ENCODE assay signal across 19 cellular contexts in the genomic region with DNA sequence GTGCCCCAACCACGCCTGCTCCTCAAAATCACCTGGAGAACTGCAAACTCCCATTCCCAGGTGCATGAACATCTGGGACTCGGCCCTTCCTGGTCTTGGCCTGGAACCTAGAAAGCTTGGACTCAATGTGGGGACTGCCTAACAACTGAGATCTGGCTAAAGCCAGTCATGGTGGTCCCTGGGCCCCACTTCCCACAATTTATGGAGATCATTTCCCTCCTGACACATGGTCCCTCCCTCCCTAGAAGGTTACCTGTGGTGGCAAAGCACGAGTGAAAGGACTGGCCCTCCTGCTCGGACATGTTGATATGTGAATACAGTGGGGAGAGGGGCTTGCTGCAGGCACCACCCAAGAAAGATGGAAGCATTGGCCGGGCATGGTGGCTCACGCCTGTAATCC. TPM values are rescaled to one million over a fixed set of nuclear protein-coding genes. Genes with fewer than 3 reads are reported as not detected.
DNase-seq lines count a peak whose midpoint lies in the region; ATAC-seq and TF ChIP-seq lines count a peak whose summit lies in the region.
"Had no signal": no experiment of that assay in that cellular context is flagged by ENCODE, and none has a peak within 500 bp of the region (broad histone marks: within the 10 kb centered on the region; RNA-seq: fewer than 3 reads in every experiment).

No MANE protein-coding gene starts in this region.

- peak overlapping the region in 1 of 2 experiments; percentile 66 for H3K4ac ChIP-seq in mesenchymal stem cell (ENCODE audit: low read depth in 1 of 2, low read length in 2 of 2)

- H3K4me3 ChIP-seq in DOHH2 (ENCODE audit: low read length) = no peak overlapping the region
- H3K4me3 ChIP-seq in mesenchymal stem cell (ENCODE audit: insufficient read depth in 1 of 2, low read depth in 1 of 2, low read length in 2 of 2) = no peak overlapping the region
- H3K4me3 ChIP-seq in spleen = no peak overlapping the region

- no peaks in the 10 kb centered on the region for H3K9me3 Mint-ChIP-seq in WTC11
- no peaks in the 10 kb centered on the region for H3K9me3 Mint-ChIP-seq in stimulated activated effector memory CD8-positive, alpha-beta T cell treated with anti-CD3 and anti-CD28 coated beads, Interleukin-12 subunit alpha, Interleukin-12 subunit beta, amount 100 ng/mL, for 72 hours

- no peaks in the 10 kb centered on the region for H3K9me2 ChIP-seq in DOHH2 (replicated peaks; ENCODE audit: control insufficient read depth, low read length)

- H3F3A ChIP-seq in DOHH2 (ENCODE audit: control insufficient read depth, insufficient read depth) = peaks cover 12% of the 10 kb centered on the region

- H3K27me3 Mint-ChIP-seq in WTC11 (ENCODE audit: low read depth) = no peaks in the 10 kb centered on the region

- ATAC-seq in WTC11 (no peak), HG03354 (IDR thresholded peaks at IDR 0.05; ENCODE audit: poor library complexity, severe bottlenecking, unreplicated experiment) (no peak)
- no peak for ATAC-seq in stimulated activated effector memory CD8-positive, alpha-beta T cell treated with anti-CD3 and anti-CD28 coated beads, Interleukin-12 subunit alpha, Interleukin-12 subunit beta, amount 100 ng/mL, for 72 hours
- ATAC-seq: SK-N-SH treated with all-trans-retinoic acid at 6 μM for 48 hours had no signal

- H3K9ac ChIP-seq in mesenchymal stem cell (ENCODE audit: low read length) = no peak overlapping the region

- H3K14ac ChIP-seq in mesenchymal stem cell (ENCODE audit: low read length in 2 of 2) = no peak overlapping the region

- DNase-seq in WTC11 (ENCODE audit: low spot score) = no peak
- DNase-seq in mesenchymal stem cell = no peak
- DNase-seq in spleen = peak; percentile 51
- no peak for DNase-seq in T1000 (lab: John Stamatoyannopoulos, UW)
- DNase-seq in stimulated activated effector memory CD8-positive, alpha-beta T cell treated with anti-CD3 and anti-CD28 coated beads, Interleukin-12 subunit alpha, Interleukin-12 subunit beta, amount 100 ng/mL, for 72 hours (ENCODE audit: low spot score in 2 of 2) = no peak
- DNase-seq: C1 segment of cervical spinal cord; DMS79 treated with DMSO at 0.1 percent for 48 hours; HCEC 1CT; MM.1S; NCI-H1092 treated with DMSO at 0.1 percent for 48 hours; NCI-H146; NCI-H2081; NCI-H446; NCI-H526 treated with DMSO at 0.1 percent for 48 hours; NK-92 treated with Interleukin-12 subunit alpha and Interleukin-12 subunit beta, amount 100 ng/mL, for 24 hours; SHP77 had no signal

- no peaks in the 10 kb centered on the region for H3K36me3 ChIP-seq in DOHH2 (ENCODE audit: control insufficient read depth, low read length)
- H3K36me3 ChIP-seq in mesenchymal stem cell (ENCODE audit: control insufficient read depth in 1 of 2, insufficient read depth in 2 of 2, low read depth in 1 of 2, low read length in 2 of 2) = no peaks in the 10 kb centered on the region
- H3K36me3 ChIP-seq in spleen = no peaks in the 10 kb centered on the region

- peak overlapping the region; percentile 61 for H2AK5ac ChIP-seq in mesenchymal stem cell (ENCODE audit: low read length, severe bottlenecking)

- TF ChIP-seq POLR2A in spleen (IDR thresholded peaks at IDR 0.05) = no peak

- H2BK5ac ChIP-seq in mesenchymal stem cell (ENCODE audit: low read depth, low read length, poor library complexity, severe bottlenecking) = no peak overlapping the region

- no peak overlapping the region for H3K4me3 Mint-ChIP-seq in WTC11
- no peak overlapping the region for H3K4me3 Mint-ChIP-seq in stimulated activated effector memory CD8-positive, alpha-beta T cell treated with anti-CD3 and anti-CD28 coated beads, Interleukin-12 subunit alpha, Interleukin-12 subunit beta, amount 100 ng/mL, for 72 hours

- H3K36me3 Mint-ChIP-seq in WTC11 = no peaks in the 10 kb centered on the region
- no peaks in the 10 kb centered on the region for H3K36me3 Mint-ChIP-seq in stimulated activated effector memory CD8-positive, alpha-beta T cell treated with anti-CD3 and anti-CD28 coated beads, Interleukin-12 subunit alpha, Interleukin-12 subunit beta, amount 100 ng/mL, for 72 hours

- no peak overlapping the region for H3K23ac ChIP-seq in mesenchymal stem cell (ENCODE audit: low read length in 2 of 2)

- no peak overlapping the region for H2BK15ac ChIP-seq in mesenchymal stem cell (ENCODE audit: low read depth, poor library complexity, severe bottlenecking)

- H3K4me1 ChIP-seq in DOHH2 (ENCODE audit: control insufficient read depth, low read length) = peaks cover 68% of the 10 kb centered on the region
- H3K4me1 ChIP-seq in mesenchymal stem cell (ENCODE audit: control insufficient read depth, insufficient read depth, low read depth, low read length) = peaks cover 35% of the 10 kb centered on the region
- H3K4me1 ChIP-seq in spleen = peaks cover 15 to 99% (median 92%) of the 10 kb centered on the region in 6 donors

- peak overlapping the region; percentile 25 for H3K4me2 ChIP-seq in DOHH2 (ENCODE audit: low read length)
- no peak overlapping the region for H3K4me2 ChIP-seq in mesenchymal stem cell (ENCODE audit: low read length, poor library complexity, severe bottlenecking)

- peak overlapping the region; percentile 47 for H4K8ac ChIP-seq in mesenchymal stem cell (ENCODE audit: low read length)

- H3K27ac ChIP-seq in DOHH2 (ENCODE audit: low read depth, low read length) = no peak overlapping the region
- H3K27ac ChIP-seq in mesenchymal stem cell (ENCODE audit: low read length, poor library complexity, severe bottlenecking) = no peak overlapping the region
- peak overlapping the region in 3 of 8 donors; percentile 38 to 57 (median 49) for H3K27ac ChIP-seq in spleen

- H3K4me1 Mint-ChIP-seq in WTC11 = peaks cover 67% of the 10 kb centered on the region
- peaks cover 80% of the 10 kb centered on the region for H3K4me1 Mint-ChIP-seq in stimulated activated effector memory CD8-positive, alpha-beta T cell treated with anti-CD3 and anti-CD28 coated beads, Interleukin-12 subunit alpha, Interleukin-12 subunit beta, amount 100 ng/mL, for 72 hours

- peak overlapping the region; percentile 30 for H4K91ac ChIP-seq in mesenchymal stem cell (ENCODE audit: low read length)

- peak overlapping the region; percentile 49 to 90 for H2BK12ac ChIP-seq in mesenchymal stem cell (ENCODE audit: low read length in 2 of 2)

- H3K9me3 ChIP-seq in DOHH2 (ENCODE audit: control insufficient read depth, insufficient read depth, low read length) = no peaks in the 10 kb centered on the region
- no peaks in the 10 kb centered on the region for H3K9me3 ChIP-seq in mesenchymal stem cell (ENCODE audit: control insufficient read depth, low read length)
- H3K9me3 ChIP-seq in spleen = no peaks in the 10 kb centered on the region

- peak overlapping the region; percentile 39 for H2BK120ac ChIP-seq in mesenchymal stem cell (ENCODE audit: low read depth, low read length)

- CTCF ChIA-PET in WTC11 (lab: Charles Lee) = interaction anchor here (1.0 to 1.2 kb wide), 2 partner anchors 39 to 45 kb away, joined by 3 to 4 read pairs; no protein-coding TSS in a partner anchor

- H4K20me1 ChIP-seq in DOHH2 (ENCODE audit: control insufficient read depth, insufficient read depth, low read depth, low read length) = peaks cover 21% of the 10 kb centered on the region

- peak overlapping the region; percentile 80 for H3K27ac Mint-ChIP-seq in WTC11
- no peak overlapping the region for H3K27ac Mint-ChIP-seq in stimulated activated effector memory CD8-positive, alpha-beta T cell treated with anti-CD3 and anti-CD28 coated beads, Interleukin-12 subunit alpha, Interleukin-12 subunit beta, amount 100 ng/mL, for 72 hours

- no peak overlapping the region for H2AFZ ChIP-seq in mesenchymal stem cell (ENCODE audit: low read depth, low read length)

- peak overlapping the region; percentile 8 to 31 for H3K18ac ChIP-seq in mesenchymal stem cell (ENCODE audit: low read depth in 1 of 2, low read length in 2 of 2)

- H3K27me3 ChIP-seq in DOHH2 (ENCODE audit: control insufficient read depth, low read length) = no peaks in the 10 kb centered on the region
- no peaks in the 10 kb centered on the region for H3K27me3 ChIP-seq in mesenchymal stem cell (ENCODE audit: control insufficient read depth in 1 of 2, insufficient read depth in 1 of 2, low read length in 2 of 2)
- H3K27me3 ChIP-seq in spleen (replicated peaks in 1 of 7) = no peaks in the 10 kb centered on the region

- H3K79me2 ChIP-seq in DOHH2 (ENCODE audit: control insufficient read depth, low read length) = peaks cover 100% of the 10 kb centered on the region

- peaks cover 31% of the 10 kb centered on the region for H3K79me1 ChIP-seq in mesenchymal stem cell (replicated peaks; ENCODE audit: low read length, poor library complexity, severe bottlenecking)

- intact Hi-C loops in spleen (cut with DNase I; ENCODE audit: low total_unique reads) = no loop called here

- TF ChIP-seq CTCF in DOHH2 (IDR thresholded peaks at IDR 0.05; ENCODE audit: low read depth, low read length, poor library complexity, severe bottlenecking) (no peak), WTC11 (IDR thresholded peaks at IDR 0.05) (no peak), spleen (IDR thresholded peaks at IDR 0.05 in 8 of 11, conservative IDR thresholded peaks at IDR 0.05 in 3 of 11) (no peak)

- WGBS in mesenchymal stem cell = 97% methylated on average over 6 of the region's 6 CpGs
- WGBS in spleen, 5 donors = 83 to 98% (median 94%) methylated on average over 6 of the region's 6 CpGs

- POLR2A ChIA-PET in WTC11 (lab: Charles Lee) = no interaction called here

TF ChIP-seq in WTC11, 78 proteins besides CTCF, POLR2A, EP300 and RAD21:
- TF ChIP-seq CBFB (CRISPR knock-in tag; IDR thresholded peaks at IDR 0.05; ENCODE audit: low read depth) (no peak), ZNF138 (CRISPR knock-in tag; conservative IDR thresholded peaks at IDR 0.05) (no peak)

RNA-seq across cellular contexts. Expression of gene BICD2, which starts 18.8 kb away (rescaled TPM):
- 30.8 to 38.7 TPM (median 31.4 TPM) in 3 replicates for total RNA-seq in WTC11 (2021)
- polyA plus RNA-seq in mesenchymal stem cell (2013, experiment 1 of 2) = 20.1 TPM
- 19.2 TPM for polyA plus RNA-seq in mesenchymal stem cell (2013, experiment 2 of 2)
- 10 to 100 TPM; 30.6 to 55.7 (median 36.8) TPM for total RNA-seq in spleen
- 10 to 100 TPM in 2 of 3 donors, 1 to 10 TPM in 1; 9.4 to 12.0 (median 11.7) TPM for polyA plus RNA-seq in spleen
